8 cellular contexts compared by ENCODE assay signal in the genomic region with DNA sequence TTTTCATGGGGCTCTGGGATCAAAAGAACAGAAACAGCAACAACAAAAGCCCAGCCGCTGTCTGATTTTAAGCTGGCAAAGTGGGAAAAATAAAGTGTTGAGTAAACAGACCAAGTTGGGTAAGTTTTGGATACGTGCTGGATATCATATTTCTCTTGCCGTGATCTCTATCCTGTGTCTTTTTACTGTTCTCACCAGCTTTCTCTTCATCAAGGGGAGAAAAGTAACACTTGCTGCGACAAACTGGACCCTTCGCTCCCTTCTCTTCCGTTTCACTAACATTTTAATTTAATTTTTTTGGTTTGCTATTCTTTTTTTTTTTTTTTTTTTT.
DNase-seq lines count a peak whose midpoint lies in the region; ATAC-seq and TF ChIP-seq lines count a peak whose summit lies in the region.

No MANE protein-coding gene starts in this region.

- DNase-seq in GM13976 (ENCODE audit: low spot score) (peak; percentile 27), foreskin fibroblast (no peak), retinal pigment epithelial cell (ENCODE audit: low read depth) (no peak), nucleus accumbens (lab: John Stamatoyannopoulos, UW) (no peak), UCSD-AML1 (lab: John Stamatoyannopoulos, UW; ENCODE audit: unreplicated experiment) (no peak)
- no peak for DNase-seq in activated effector memory CD4-positive, alpha-beta T cell treated with anti-CD3 and anti-CD28 coated beads, Interleukin-2, amount 50 U/mL, for 16 hours

- no peak for TF ChIP-seq CTCF in GM13976 (IDR thresholded peaks at IDR 0.05; ENCODE audit: borderline replicate concordance, control extremely low read depth, extremely low read depth, insufficient read depth, missing control alignments)
- no peak for TF ChIP-seq CTCF in foreskin fibroblast (IDR thresholded peaks at IDR 0.05; ENCODE audit: low read depth, low read length)
- no peak for TF ChIP-seq CTCF in retinal pigment epithelial cell (conservative IDR thresholded peaks at IDR 0.05; ENCODE audit: low read depth, low read length)

- ATAC-seq in SK-N-SH treated with all-trans-retinoic acid at 6 μM for 48 hours = peak; percentile 9
- no peak for ATAC-seq in GM18868 (IDR thresholded peaks at IDR 0.05; ENCODE audit: unreplicated experiment)

- peak overlapping the region; percentile 58 to 71 for H3K4me3 ChIP-seq in foreskin fibroblast (ENCODE audit: low read depth in 1 of 2, low read length in 2 of 2)
- H3K4me3 ChIP-seq in retinal pigment epithelial cell (ENCODE audit: low read length) = peak overlapping the region; percentile 78

- in situ Hi-C loops in GM13976 (cut with MboI; ENCODE audit: low sequenced_read_pairs, unreplicated experiment) = no loop called here

TF ChIP-seq in SK-N-SH treated with all-trans-retinoic acid at 6 μM for 48 hours, 23 proteins besides CTCF, POLR2A, EP300 and RAD21:
- no peak for TF ChIP-seq RARB (CRISPR knock-in tag; IDR thresholded peaks at IDR 0.05)
- TF ChIP-seq BACH2 (CRISPR knock-in tag; IDR thresholded peaks at IDR 0.05; ENCODE audit: borderline replicate concordance) = no peak
- TF ChIP-seq, protein P1, sequence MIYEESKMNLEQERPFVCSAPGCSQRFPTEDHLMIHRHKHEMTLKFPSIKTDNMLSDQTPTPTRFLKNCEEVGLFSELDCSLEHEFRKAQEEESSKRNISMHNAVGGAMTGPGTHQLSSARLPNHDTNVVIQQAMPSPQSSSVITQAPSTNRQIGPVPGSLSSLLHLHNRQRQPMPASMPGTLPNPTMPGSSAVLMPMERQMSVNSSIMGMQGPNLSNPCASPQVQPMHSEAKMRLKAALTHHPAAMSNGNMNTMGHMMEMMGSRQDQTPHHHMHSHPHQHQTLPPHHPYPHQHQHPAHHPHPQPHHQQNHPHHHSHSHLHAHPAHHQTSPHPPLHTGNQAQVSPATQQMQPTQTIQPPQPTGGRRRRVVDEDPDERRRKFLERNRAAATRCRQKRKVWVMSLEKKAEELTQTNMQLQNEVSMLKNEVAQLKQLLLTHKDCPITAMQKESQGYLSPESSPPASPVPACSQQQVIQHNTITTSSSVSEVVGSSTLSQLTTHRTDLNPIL (CRISPR knock-in tag; IDR thresholded peaks at IDR 0.05; ENCODE audit: low read depth) = no peak
TF ChIP-seq in SK-N-SH treated with all-trans-retinoic acid at 6 μM for 48 hours: peak in this region for 0.
